Comparison of ENCODE assay signal across 15 cellular contexts in genomic region chr15:32345978-32346595, GRCh38. TPM values are rescaled to one million over a fixed set of nuclear protein-coding genes. Genes with fewer than 3 reads are reported as not detected.
A peak's percentile ranks its signal among the peaks of the same experiment; 100 is the strongest.
DNase-seq lines count a peak whose midpoint lies in the region; ATAC-seq, FAIRE-seq and TF ChIP-seq lines count a peak whose summit lies in the region.
"Not testable (repeated sequence)": the region's sequence is repeated elsewhere in the genome, so short reads cannot be mapped to it uniquely, and the experiment has no call there.
"Had no signal": no experiment of that assay in that cellular context is flagged by ENCODE, and none has a peak within 500 bp of the region (broad histone marks: within the 10 kb centered on the region; RNA-seq: fewer than 3 reads in every experiment).

No MANE protein-coding gene starts in this region.

- not testable (repeated sequence) for H3K4me1 Mint-ChIP-seq in activated T-cell treated with anti-CD3 and anti-CD28 coated beads, Interleukin-2, amount 50 U/mL, for 72 hours (ENCODE audit: low read depth); effector memory CD8-positive, alpha-beta T cell (ENCODE audit: low read depth in 2 of 2); stimulated activated memory B cell treated with anti-CD40 and anti-IgM and Interleukin-4, amounts not matched to agents 10 μg/mL and 1 μg/mL and 100 μg/mL, for 72 hours

- H4K8ac ChIP-seq in neuronal stem cell (ENCODE audit: low read depth, low read length): not testable (repeated sequence)

- peak; percentile 15 to 17; a peak in 4 of 6 replicates for ATAC-seq in A549
- ATAC-seq in activated CD4-positive, CD25-positive, alpha-beta regulatory T cell treated with anti-CD3 and anti-CD28 coated beads, Interleukin-2, amount 50 U/mL, for 24 hours: peak; percentile 46 to 51
- peak; percentile 64 to 76 for ATAC-seq in activated T-cell treated with anti-CD3 and anti-CD28 coated beads, Interleukin-2, amount 50 U/mL, for 72 hours (replicated peaks in 1 of 2)
- peak; percentile 79 for ATAC-seq in effector memory CD8-positive, alpha-beta T cell (replicated peaks)
- peak; percentile 34 for ATAC-seq in mucosa of descending colon
- peak; percentile 21 for ATAC-seq in stimulated activated memory B cell treated with anti-CD40 and anti-IgM and Interleukin-4, amounts not matched to agents 10 μg/mL and 1 μg/mL and 100 μg/mL, for 72 hours

- H2AK5ac ChIP-seq in neuronal stem cell (ENCODE audit: low read depth, low read length): not testable (repeated sequence)

- H3K27ac ChIP-seq in A549; neuronal stem cell (replicated peaks; ENCODE audit: low read length): not testable (repeated sequence)

- not testable (repeated sequence) for H3K27me3 ChIP-seq in neuronal stem cell (ENCODE audit: control insufficient read depth in 3 of 3, insufficient read depth in 3 of 3, low read depth in 1 of 3, low read length in 3 of 3)

- not testable (repeated sequence) for H2BK5ac ChIP-seq in neuronal stem cell (ENCODE audit: low read length)

- H3K9me3 ChIP-seq in A549; ES-I3 (ENCODE audit: control insufficient read depth, insufficient read depth, low read length); mucosa of descending colon; neuronal stem cell (replicated peaks in 1 of 2; ENCODE audit: control insufficient read depth in 2 of 2, insufficient read depth in 1 of 2, low read depth in 1 of 2, low read length in 2 of 2): not testable (repeated sequence)

- H3K4me2 ChIP-seq in A549: not testable (repeated sequence)
- peak overlapping the region; percentile 33 for H3K4me2 ChIP-seq in neuronal stem cell (ENCODE audit: insufficient read depth, low read length, poor library complexity, severe bottlenecking)

- H3K79me1 ChIP-seq in neuronal stem cell (ENCODE audit: low read depth, low read length): not testable (repeated sequence)

- not testable (repeated sequence) for H3K9me3 Mint-ChIP-seq in activated T-cell treated with anti-CD3 and anti-CD28 coated beads, Interleukin-2, amount 50 U/mL, for 72 hours; effector memory CD8-positive, alpha-beta T cell; stimulated activated memory B cell treated with anti-CD40 and anti-IgM and Interleukin-4, amounts not matched to agents 10 μg/mL and 1 μg/mL and 100 μg/mL, for 72 hours

- not testable (repeated sequence) for H3K36me3 Mint-ChIP-seq in activated T-cell treated with anti-CD3 and anti-CD28 coated beads, Interleukin-2, amount 50 U/mL, for 72 hours (ENCODE audit: insufficient read depth in 2 of 2); effector memory CD8-positive, alpha-beta T cell (ENCODE audit: insufficient read depth); stimulated activated memory B cell treated with anti-CD40 and anti-IgM and Interleukin-4, amounts not matched to agents 10 μg/mL and 1 μg/mL and 100 μg/mL, for 72 hours

- not testable (repeated sequence) for H2BK120ac ChIP-seq in neuronal stem cell (ENCODE audit: low read depth, low read length)

- H3K14ac ChIP-seq in neuronal stem cell (ENCODE audit: low read length): not testable (repeated sequence)

- H3K9ac ChIP-seq in ES-I3 (ENCODE audit: low read depth, low read length): peak overlapping the region; percentile 11; the same call in 1 of the 2 replicates
- H3K9ac ChIP-seq in neuronal stem cell (ENCODE audit: low read depth, low read length, poor library complexity): not testable (repeated sequence)

- H3K18ac ChIP-seq in neuronal stem cell (ENCODE audit: low read length): not testable (repeated sequence)

- under 1% methylated on average over 12 of the region's 50 CpGs for WGBS in A549 (ENCODE audit: missing lambda C conversion rate)
- WGBS in neuronal stem cell (ENCODE audit: extremely low coverage in 2 of 2, insufficient read length in 2 of 2, insufficient replicate concordance in 1 of 2), 2 donors: no CpG with 5 or more reads among the region's 50 CpGs

- H4K91ac ChIP-seq in neuronal stem cell (ENCODE audit: low read depth, low read length, poor library complexity): not testable (repeated sequence)

- intact Hi-C loops in mucosa of descending colon (cut with DNase I, micrococcal nuclease): not testable (repeated sequence)

- H3K27me3 Mint-ChIP-seq in activated T-cell treated with anti-CD3 and anti-CD28 coated beads, Interleukin-2, amount 50 U/mL, for 72 hours (ENCODE audit: low read depth); effector memory CD8-positive, alpha-beta T cell; stimulated activated memory B cell treated with anti-CD40 and anti-IgM and Interleukin-4, amounts not matched to agents 10 μg/mL and 1 μg/mL and 100 μg/mL, for 72 hours: not testable (repeated sequence)

- not testable (repeated sequence) for H2BK12ac ChIP-seq in neuronal stem cell (ENCODE audit: low read length)

- H3K4ac ChIP-seq in neuronal stem cell (ENCODE audit: low read length): not testable (repeated sequence)

- POLR2A ChIA-PET in A549 (lab: Yijun Ruan, JAX): not testable (repeated sequence)

- not testable (repeated sequence) for TF ChIP-seq POLR2A in A549 (IDR thresholded peaks at IDR 0.05; ENCODE audit: low read length)

- H3K4me3 ChIP-seq in A549; mucosa of descending colon; neuronal stem cell (ENCODE audit: low read length in 2 of 2): not testable (repeated sequence)

- H3K23ac ChIP-seq in neuronal stem cell (ENCODE audit: low read depth, low read length, poor library complexity): not testable (repeated sequence)

- TF ChIP-seq RAD21 in A549 (conservative IDR thresholded peaks at IDR 0.05 in 1 of 2, IDR thresholded peaks at IDR 0.05 in 1 of 2): not testable (repeated sequence)

- not testable (repeated sequence) for H3K4me1 ChIP-seq in A549; ES-I3 (ENCODE audit: insufficient read depth, low read length); mucosa of descending colon (ENCODE audit: low read depth); neuronal stem cell (ENCODE audit: control insufficient read depth in 2 of 2, insufficient read depth in 1 of 2, low read depth in 1 of 2, low read length in 2 of 2)

- H2BK15ac ChIP-seq in neuronal stem cell (ENCODE audit: low read length): not testable (repeated sequence)

- TF ChIP-seq EP300 in A549 (IDR thresholded peaks at IDR 0.05): not testable (repeated sequence)

- not testable (repeated sequence) for FAIRE-seq in A549 (lab: Jason Lieb, UNC)

- CTCF ChIA-PET in A549 (lab: Yijun Ruan, JAX): not testable (repeated sequence)

- not testable (repeated sequence) for H3K4me3 Mint-ChIP-seq in activated T-cell treated with anti-CD3 and anti-CD28 coated beads, Interleukin-2, amount 50 U/mL, for 72 hours; stimulated activated memory B cell treated with anti-CD40 and anti-IgM and Interleukin-4, amounts not matched to agents 10 μg/mL and 1 μg/mL and 100 μg/mL, for 72 hours
- H3K4me3 Mint-ChIP-seq in effector memory CD8-positive, alpha-beta T cell: peak overlapping the region; percentile 49 to 57

- not testable (repeated sequence) for H3K36me3 ChIP-seq in ES-I3 (ENCODE audit: insufficient read depth, low read length); mucosa of descending colon (ENCODE audit: low read depth); neuronal stem cell (replicated peaks in 1 of 2; ENCODE audit: control insufficient read depth in 2 of 2, insufficient read depth in 2 of 2, low read length in 2 of 2)

- not testable (repeated sequence) for H3K27ac Mint-ChIP-seq in activated T-cell treated with anti-CD3 and anti-CD28 coated beads, Interleukin-2, amount 50 U/mL, for 72 hours; effector memory CD8-positive, alpha-beta T cell; stimulated activated memory B cell treated with anti-CD40 and anti-IgM and Interleukin-4, amounts not matched to agents 10 μg/mL and 1 μg/mL and 100 μg/mL, for 72 hours

- TF ChIP-seq CTCF in A549 (IDR thresholded peaks at IDR 0.05); mucosa of descending colon (IDR thresholded peaks at IDR 0.05): not testable (repeated sequence)

- not testable (repeated sequence) for H2AFZ ChIP-seq in neuronal stem cell (ENCODE audit: low read length)

- DNase-seq in A549 (ENCODE audit: low read depth in 1 of 2, low spot score in 1 of 2); activated T-cell treated with anti-CD3 and anti-CD28 coated beads, Interleukin-2, amount 50 U/mL, for 72 hours; effector memory CD8-positive, alpha-beta T cell; mucosa of descending colon; neuronal stem cell (ENCODE audit: low spot score): not testable (repeated sequence)

RNA-seq across cellular contexts. Expression of gene GOLGA8K, which starts 57.0 kb away (rescaled TPM):
- polyA plus RNA-seq in A549 (2011; rRNA removed): 0.77 and 0.83 TPM in 2 replicates
- 0.08 and 0.12 TPM in 2 replicates for polyA plus RNA-seq in A549 (2012; cell fraction: cytosol; rRNA removed)
- polyA plus RNA-seq in A549 (2012; cell fraction: nucleus; rRNA removed): 1.2 and 1.6 TPM in 2 replicates
- 0.43 to 0.87 TPM (median 0.75 TPM) in 3 replicates for polyA plus RNA-seq in A549 (2017; fragmentation: RNase III; extraction: RNeasy Plus Mini Kit Qiagen cat#74134 plus additional on column Dnase treatment)
- polyA minus RNA-seq in A549 (2011; rRNA and poly(A)+ RNA removed): 1.5 and 1.9 TPM in 2 replicates
- 1 to 10 TPM in 1 of 2 donors, not detected in 1; 1.6 TPM for total RNA-seq in activated T-cell treated with anti-CD3 and anti-CD28 coated beads, Interleukin-2, amount 50 U/mL, for 72 hours
- 1 to 10 TPM in 2 of 3 donors, under 1 TPM in 1; 0.43 to 2.0 (median 1.2) TPM for total RNA-seq in mucosa of descending colon
- 0.08 TPM for polyA plus RNA-seq in neuronal stem cell (2013, experiment 1 of 2)
- polyA plus RNA-seq in neuronal stem cell (2013, experiment 2 of 2): 0.03 TPM
- total RNA-seq: Caco-2, GM12878, GM23248, HT-29, PC-9, Right ventricle myocardium inferior had no signal
- polyA plus RNA-seq: CD4-positive, alpha-beta memory T cell; GM23248 had no signal

Comparison
In these comparisons a context has a peak if more than half of its experiments do, and no peak if none do; other contexts are left out.
1. ATAC-seq: peak in every context shown above with its lines; median percentile 79 in effector memory CD8-positive, alpha-beta T cell; 70 in activated T-cell treated with anti-CD3 and anti-CD28 coated beads, Interleukin-2, amount 50 U/mL, for 72 hours; 48 in activated CD4-positive, CD25-positive, alpha-beta regulatory T cell treated with anti-CD3 and anti-CD28 coated beads, Interleukin-2, amount 50 U/mL, for 24 hours; 34 in mucosa of descending colon; 21 in stimulated activated memory B cell treated with anti-CD40 and anti-IgM and Interleukin-4, amounts not matched to agents 10 μg/mL and 1 μg/mL and 100 μg/mL, for 72 hours; 16 in A549.